ENCODE assay signal across 8 cellular contexts in the genomic region with DNA sequence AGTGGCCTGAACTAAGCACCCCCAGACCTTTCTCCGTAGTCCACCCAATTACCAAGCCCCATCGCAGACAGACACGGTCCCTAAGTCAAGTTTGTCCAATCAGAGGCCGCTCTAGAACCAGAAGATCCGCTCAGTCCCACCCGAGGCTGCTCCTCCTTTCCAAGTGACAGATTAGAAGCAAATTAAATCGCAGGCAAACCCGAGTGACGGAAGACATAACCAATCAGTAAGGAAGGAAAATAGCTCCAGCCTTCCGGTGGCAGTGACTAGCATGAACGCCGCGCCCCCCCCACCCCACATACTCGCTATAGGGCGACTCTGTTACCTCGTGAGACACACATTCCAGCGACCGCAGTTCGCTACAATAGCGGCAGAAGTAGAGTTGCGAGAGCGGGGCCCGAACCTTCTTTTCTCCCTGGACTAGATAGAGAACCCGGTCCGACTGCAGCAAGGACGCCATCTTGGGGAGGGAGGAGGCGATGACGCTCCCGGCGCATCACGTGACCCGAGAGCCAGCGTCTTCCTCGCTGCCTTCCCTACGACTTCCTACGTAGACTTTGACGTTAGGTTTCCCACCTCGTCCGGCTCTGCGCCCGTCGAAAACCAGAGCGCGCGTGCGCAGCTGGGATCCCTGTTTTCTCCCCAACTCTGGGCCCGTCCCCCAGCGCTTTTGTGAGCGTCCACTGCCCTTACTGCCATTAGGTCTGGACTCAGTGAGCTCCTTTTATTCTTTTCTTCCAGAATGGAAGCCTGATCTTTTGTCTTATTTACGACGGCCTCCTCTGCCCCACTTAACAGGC. TPM values are rescaled to one million over a fixed set of nuclear protein-coding genes. Genes with fewer than 3 reads are reported as not detected.
A peak's percentile ranks its signal among the peaks of the same experiment; 100 is the strongest.
DNase-seq lines count a peak whose midpoint lies in the region; ATAC-seq and TF ChIP-seq lines count a peak whose summit lies in the region.

A gene (minus strand): TSS at position 484 of the 800 bp plus-strand sequence. CDS start 24 bp downstream, at position 460.

- WGBS in heart right ventricle, 2 donors: 1% methylated on average over 51 of the region's 51 CpGs

- peak within 1 kb of the TSS; percentile 56 to 88 (median 67) for H3K4me3 ChIP-seq in heart right ventricle

- DNase-seq in NCI-H146 treated with DMSO at 0.1 percent for 48 hours (lab: John Stamatoyannopoulos, UW; ENCODE audit: unreplicated experiment) (peak; percentile 90), T-helper 1 cell (peak; percentile 88 to 97 (median 91)), amniotic stem cell (lab: John Stamatoyannopoulos, UW) (peak; percentile 98), heart right ventricle (peak; percentile 96 to 97), posterior cingulate gyrus (peak; percentile 95 to 99 (median 96)), type B pancreatic cell (ENCODE audit: extremely low spot score, unreplicated experiment) (peak; percentile 96)

- TF ChIP-seq POLR2A in GM15510 (IDR thresholded peaks at IDR 0.05; ENCODE audit: borderline replicate concordance, extremely low read depth, insufficient read length): peak; percentile 75

- H3K9me3 ChIP-seq in heart right ventricle: no peaks in the 10 kb centered on the region

- intact Hi-C loops in heart right ventricle (cut with DNase I) (loop anchor here in 1 of 10 donors (2.0 kb wide), 1 partner anchor 58 kb away; a partner anchor contains a TSS), posterior cingulate gyrus (cut with DNase I) (loop anchor here (2.0 kb wide), 1 partner anchor 58 kb away; a partner anchor contains a TSS)

- peaks cover 4 to 64% (median 31%) of the 10 kb centered on the region in 9 donors for H3K4me1 ChIP-seq in heart right ventricle

- H3K27ac Mint-ChIP-seq in type B pancreatic cell: no peak within 1 kb of the TSS

- peaks cover 4% of the 10 kb centered on the region for H3K9me3 Mint-ChIP-seq in type B pancreatic cell

- peaks cover 18% of the 10 kb centered on the region for H3K36me3 Mint-ChIP-seq in type B pancreatic cell

- peaks cover 4% of the 10 kb centered on the region for H3K27me3 Mint-ChIP-seq in type B pancreatic cell

- peaks cover 20% of the 10 kb centered on the region for H3K4me1 Mint-ChIP-seq in type B pancreatic cell (ENCODE audit: unreplicated experiment)

- no peaks in the 10 kb centered on the region for H3K27me3 ChIP-seq in heart right ventricle

- H3K36me3 ChIP-seq in heart right ventricle: peaks cover 0 to 32% (median 14%) of the 10 kb centered on the region in 9 donors

- peak within 1 kb of the TSS; percentile 13 for H3K4me3 Mint-ChIP-seq in type B pancreatic cell

- peak within 1 kb of the TSS; percentile 90 to 96 (median 94) for H3K27ac ChIP-seq in heart right ventricle

- ATAC-seq in HG02884 (IDR thresholded peaks at IDR 0.05; ENCODE audit: unreplicated experiment) (peak; percentile 96), heart right ventricle (peak; percentile 93 to 98 (median 96))

- TF ChIP-seq CTCF in heart right ventricle (IDR thresholded peaks at IDR 0.05) (peak in 3 of 9 donors; percentile 27 to 40 (median 27)), type B pancreatic cell (conservative IDR thresholded peaks at IDR 0.05) (no peak)

RNA-seq across cellular contexts. Expression of the gene that starts here (rescaled TPM):
- total RNA-seq in heart right ventricle: 10 to 100 TPM; 42.9 to 68.3 (median 58.2) TPM
- 10 to 100 TPM; 20.0 TPM for polyA plus RNA-seq in heart right ventricle
- total RNA-seq in type B pancreatic cell (ENCODE audit: low replicate concordance): 41.8 and 63.9 TPM in 2 replicates

Comparison
In these comparisons a context has a peak if more than half of its experiments do, and no peak if none do; other contexts are left out.
1. Peak in every context shown above with its lines: DNase-seq, ATAC-seq, H3K4me3 ChIP-seq and H3K27ac ChIP-seq.